Comparison of ENCODE assay signal across 1 cellular context in the genomic region with DNA sequence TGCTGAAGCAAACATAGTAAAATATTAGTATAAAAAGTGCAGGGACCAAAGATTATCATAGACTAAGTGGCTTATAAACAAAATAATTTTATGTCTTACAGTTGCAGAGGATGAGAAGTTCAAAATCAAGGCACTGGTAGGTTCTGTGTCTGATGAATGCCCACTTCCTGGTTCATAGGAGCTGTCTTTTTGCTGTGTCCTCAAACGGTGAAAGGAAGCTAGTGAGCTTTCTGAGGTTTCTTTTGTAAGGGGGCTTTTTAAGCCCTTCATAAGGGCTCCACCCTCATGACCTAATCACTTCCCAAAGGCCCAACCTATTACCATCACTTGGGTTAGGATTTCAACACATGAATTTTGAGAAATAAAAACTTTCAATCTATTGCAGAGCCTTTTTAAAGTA.
TF ChIP-seq lines count a peak whose summit lies in the region.

No MANE protein-coding gene starts in this region.

TF ChIP-seq in H1, 55 proteins besides CTCF, POLR2A, EP300 and RAD21:
- no peak for TF ChIP-seq POU5F1 (IDR thresholded peaks at IDR 0.05; ENCODE audit: low read depth, low read length)
- TF ChIP-seq SIX5 (IDR thresholded peaks at IDR 0.05; ENCODE audit: low read depth, low read length), result no peak
- no peak for TF ChIP-seq SUZ12 (IDR thresholded peaks at IDR 0.05; ENCODE audit: low read length)
